Comparison of ENCODE assay signal across 8 cellular contexts in the genomic region with DNA sequence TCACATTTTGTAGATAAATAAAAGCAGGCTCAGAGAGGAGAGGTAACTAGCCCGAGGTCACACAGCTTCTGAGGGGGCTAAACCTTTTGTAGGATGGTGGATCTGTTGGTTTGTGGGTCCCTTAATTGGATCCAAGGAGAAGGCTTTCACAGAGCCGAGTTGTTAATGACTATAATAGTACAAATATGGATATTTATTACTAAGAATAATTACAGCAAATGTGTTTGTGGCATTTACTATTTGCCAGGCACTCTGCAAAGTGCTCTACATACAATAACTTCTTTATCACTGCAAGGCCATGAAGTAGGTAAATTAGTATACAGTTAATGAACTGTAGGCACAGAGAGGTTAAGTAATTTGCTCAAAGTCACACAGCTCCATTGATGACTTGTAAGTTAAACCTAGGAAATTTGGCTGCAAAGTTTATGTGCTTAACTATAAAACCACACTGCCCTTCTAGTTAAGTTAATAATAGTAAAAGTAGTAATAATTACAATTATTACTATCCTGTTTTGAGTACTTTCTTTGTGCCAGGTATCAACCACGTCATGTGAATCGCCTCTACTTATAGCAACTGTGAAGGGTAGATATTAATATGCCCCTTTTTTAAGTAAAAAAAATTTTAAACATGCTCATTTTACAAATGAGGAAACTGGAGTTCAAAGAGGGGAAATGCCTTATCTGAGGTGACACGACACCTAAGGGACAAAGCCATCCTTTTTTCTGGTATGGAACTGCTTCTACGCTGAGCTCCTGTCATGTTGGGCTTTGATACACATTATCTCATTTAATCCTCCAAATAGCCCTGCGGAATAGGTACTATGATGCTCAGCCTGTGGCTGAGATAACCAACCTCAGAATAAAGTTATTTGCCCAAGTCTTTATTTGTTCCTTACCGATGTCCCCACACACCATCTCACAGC. TPM values are rescaled to one million over a fixed set of nuclear protein-coding genes. Genes with fewer than 3 reads are reported as not detected.
DNase-seq lines count a peak whose midpoint lies in the region; ATAC-seq, FAIRE-seq and TF ChIP-seq lines count a peak whose summit lies in the region.

No MANE protein-coding gene starts in this region.

- peak overlapping the region; percentile 31 for H3K4me3 ChIP-seq in astrocyte (ENCODE audit: insufficient read depth, low read depth, low read length)
- peak overlapping the region; percentile 55 for H3K4me3 ChIP-seq in lower lobe of right lung
- peak overlapping the region in 3 of 4 donors; percentile 39 to 51 (median 48) for H3K4me3 ChIP-seq in upper lobe of left lung

- H3K27me3 ChIP-seq in astrocyte (ENCODE audit: insufficient read depth, low read length) (no peaks in the 10 kb centered on the region), lower lobe of right lung (ENCODE audit: low read depth) (no peaks in the 10 kb centered on the region), upper lobe of left lung (no peaks in the 10 kb centered on the region)

- peaks cover 65% of the 10 kb centered on the region for H3K4me1 Mint-ChIP-seq in activated naive CD4-positive, alpha-beta T cell treated with anti-CD3 and anti-CD28 coated beads, Interleukin-2, amount 10 ng/mL, durations not matched to agents 7 days and 5 days
- peaks cover 43% of the 10 kb centered on the region for H3K4me1 Mint-ChIP-seq in astrocyte (ENCODE audit: low read depth, unreplicated experiment)

- TF ChIP-seq POLR2A in upper lobe of left lung (IDR thresholded peaks at IDR 0.05) = no peak

- peak overlapping the region; percentile 84 for H3K9ac ChIP-seq in astrocyte (ENCODE audit: low read length)

- H3K27me3 Mint-ChIP-seq in activated naive CD4-positive, alpha-beta T cell treated with anti-CD3 and anti-CD28 coated beads, Interleukin-2, amount 10 ng/mL, durations not matched to agents 7 days and 5 days = peaks cover 12% of the 10 kb centered on the region
- no peaks in the 10 kb centered on the region for H3K27me3 Mint-ChIP-seq in astrocyte (ENCODE audit: low read depth, unreplicated experiment)

- WGBS in upper lobe of left lung, 2 donors = 65 to 71% methylated on average over 8 of the region's 8 CpGs

- H3K27ac ChIP-seq in astrocyte (ENCODE audit: low read depth, low read length) (peak overlapping the region; percentile 86), lower lobe of right lung (peak overlapping the region; percentile 99), upper lobe of left lung (peak overlapping the region; percentile 86 to 100 (median 94))

- peak overlapping the region; percentile 82 for H3K4me3 Mint-ChIP-seq in activated naive CD4-positive, alpha-beta T cell treated with anti-CD3 and anti-CD28 coated beads, Interleukin-2, amount 10 ng/mL, durations not matched to agents 7 days and 5 days
- no peak overlapping the region for H3K4me3 Mint-ChIP-seq in astrocyte (ENCODE audit: unreplicated experiment)

- H2AFZ ChIP-seq in astrocyte (ENCODE audit: low read depth, low read length) = no peak overlapping the region

- no peaks in the 10 kb centered on the region for H3K9me3 ChIP-seq in astrocyte (ENCODE audit: insufficient read depth, low read depth, low read length)
- no peaks in the 10 kb centered on the region for H3K9me3 ChIP-seq in lower lobe of right lung
- H3K9me3 ChIP-seq in upper lobe of left lung = no peaks in the 10 kb centered on the region

- FAIRE-seq in astrocyte (lab: Jason Lieb, UNC) = no peak

- TF ChIP-seq EP300 in upper lobe of left lung (IDR thresholded peaks at IDR 0.05) = no peak

- peaks cover 13% of the 10 kb centered on the region for H3K36me3 ChIP-seq in astrocyte (ENCODE audit: insufficient read depth, low read length)
- H3K36me3 ChIP-seq in lower lobe of right lung = peaks cover 18% of the 10 kb centered on the region
- peaks cover 0 to 19% (median 9%) of the 10 kb centered on the region in 4 donors for H3K36me3 ChIP-seq in upper lobe of left lung

- ATAC-seq in lower lobe of right lung (no peak), upper lobe of left lung (ENCODE audit: low FRiP score in 2 of 2) (no peak)

- H3K4me1 ChIP-seq in astrocyte (ENCODE audit: insufficient read depth, low read length) (peaks cover 43% of the 10 kb centered on the region), lower lobe of right lung (peaks cover 65% of the 10 kb centered on the region), upper lobe of left lung (peaks cover 43 to 58% (median 54%) of the 10 kb centered on the region in 4 donors)

- intact Hi-C loops in lower lobe of right lung (cut with DNase I) = no loop called here

- CTCF ChIA-PET in activated naive CD4-positive, alpha-beta T cell treated with anti-CD3 and anti-CD28 coated beads, Interleukin-2, amount 10 ng/mL, durations not matched to agents 7 days and 5 days (lab: Charles Lee) = interaction anchor here (1.5 to 11.3 kb wide), 5 partner anchors 12 to 276 kb away, joined by 4 to 112 read pairs (median 21); no protein-coding TSS in a partner anchor

- peaks cover 35% of the 10 kb centered on the region for H3K36me3 Mint-ChIP-seq in activated naive CD4-positive, alpha-beta T cell treated with anti-CD3 and anti-CD28 coated beads, Interleukin-2, amount 10 ng/mL, durations not matched to agents 7 days and 5 days
- peaks cover 21% of the 10 kb centered on the region for H3K36me3 Mint-ChIP-seq in astrocyte (ENCODE audit: low read depth, unreplicated experiment)

- no peaks in the 10 kb centered on the region for H3K9me3 Mint-ChIP-seq in activated naive CD4-positive, alpha-beta T cell treated with anti-CD3 and anti-CD28 coated beads, Interleukin-2, amount 10 ng/mL, durations not matched to agents 7 days and 5 days
- H3K9me3 Mint-ChIP-seq in astrocyte (ENCODE audit: unreplicated experiment) = no peaks in the 10 kb centered on the region

- H3K79me2 ChIP-seq in astrocyte (ENCODE audit: insufficient read depth, low read length) = peaks cover 20% of the 10 kb centered on the region

- in situ Hi-C loops in KBM-7 (cut with MboI; ENCODE audit: low pct_unique_long_range_greater_than_20kb, low sequenced_read_pairs) = loop anchor here (10.0 kb wide), 1 partner anchor 263 kb away; no protein-coding TSS in a partner anchor

- H3K27ac Mint-ChIP-seq in activated naive CD4-positive, alpha-beta T cell treated with anti-CD3 and anti-CD28 coated beads, Interleukin-2, amount 10 ng/mL, durations not matched to agents 7 days and 5 days = peak overlapping the region; percentile 93
- H3K27ac Mint-ChIP-seq in astrocyte (ENCODE audit: unreplicated experiment) = peak overlapping the region; percentile 99

- H4K20me1 ChIP-seq in astrocyte (ENCODE audit: insufficient read depth, low read length) = peaks cover 11% of the 10 kb centered on the region

- TF ChIP-seq CTCF in astrocyte (IDR thresholded peaks at IDR 0.05; ENCODE audit: insufficient read depth, low read depth, low read length) (no peak), lower lobe of right lung (IDR thresholded peaks at IDR 0.05) (no peak), upper lobe of left lung (IDR thresholded peaks at IDR 0.05) (no peak)

- no peak for DNase-seq in activated naive CD4-positive, alpha-beta T cell treated with anti-CD3 and anti-CD28 coated beads, Interleukin-2, amount 10 ng/mL, durations not matched to agents 7 days and 5 days
- DNase-seq in activated naive CD4-positive, alpha-beta T cell (lab: John Stamatoyannopoulos, UW) = no peak
- DNase-seq in astrocyte (ENCODE audit: low read depth) (no peak), lower lobe of right lung (no peak), upper lobe of left lung (no peak), NCI-H1092 treated with DMSO at 0.1 percent for 48 hours (lab: John Stamatoyannopoulos, UW) (no peak), KBM-7 (no peak), kidney tubule cell (ENCODE audit: low spot score) (no peak)

- H3K4me2 ChIP-seq in astrocyte (ENCODE audit: low read length) = peak overlapping the region; percentile 79

RNA-seq across cellular contexts. Expression of a gene that starts 8.4 kb away (rescaled TPM):
- 156 and 185 TPM in 2 replicates for total RNA-seq in astrocyte
- 84.8 TPM for total RNA-seq in lower lobe of right lung
- total RNA-seq in upper lobe of left lung = 100 to 1,000 TPM in 1 of 6 donors, 10 to 100 TPM in 5; 58.7 to 129 (median 78.6) TPM
